In genomic region chr10:64449603-64450002, GRCh38 we compare ENCODE assay signal across 24 cellular contexts.
"Had no signal": no experiment of that assay in that cellular context is flagged by ENCODE, and none has a peak within 500 bp of the region (broad histone marks: within the 10 kb centered on the region; RNA-seq: fewer than 3 reads in every experiment).

No MANE protein-coding gene starts in this region.

- H3K4me1 ChIP-seq: colonic mucosa, esophagus muscularis mucosa, esophagus squamous epithelium, foreskin keratinocyte, gastrocnemius medialis, gastroesophageal sphincter, heart left ventricle, heart right ventricle had no signal

- H3K27ac ChIP-seq: colonic mucosa, coronary artery, dorsolateral prefrontal cortex, epithelial cell of prostate, esophagus muscularis mucosa, esophagus squamous epithelium, foreskin keratinocyte, gastrocnemius medialis, gastroesophageal sphincter, heart left ventricle, heart right ventricle had no signal

- H3K4me3 ChIP-seq: colonic mucosa, coronary artery, dorsolateral prefrontal cortex, esophagus muscularis mucosa, esophagus squamous epithelium, gastrocnemius medialis, gastroesophageal sphincter, heart left ventricle, heart right ventricle had no signal

- H3K9me3 ChIP-seq: colonic mucosa, esophagus muscularis mucosa, gastrocnemius medialis, gastroesophageal sphincter had no signal

- H3K36me3 ChIP-seq: colonic mucosa, esophagus muscularis mucosa, esophagus squamous epithelium, gastrocnemius medialis, gastroesophageal sphincter, heart left ventricle, heart right ventricle had no signal

- DNase-seq: colonic mucosa; cortex of kidney; dermis blood vessel endothelial cell; dorsolateral prefrontal cortex; effector CD4-positive, alpha-beta T cell; effector CD8-positive, alpha-beta T cell; effector memory CD4-positive, alpha-beta T cell; effector memory CD8-positive, alpha-beta T cell; endodermal cell; erythroblast; esophagus squamous epithelium; foreskin fibroblast; foreskin keratinocyte; foreskin melanocyte; gastrocnemius medialis; glutamatergic neuron; head of caudate nucleus; heart left ventricle; heart right ventricle had no signal

- ATAC-seq: effector memory CD8-positive, alpha-beta T cell; esophagus mucosa; foreskin keratinocyte; gastrocnemius medialis; gastroesophageal sphincter; heart left ventricle; heart right ventricle had no signal

- H3K27me3 ChIP-seq: colonic mucosa, dorsolateral prefrontal cortex, esophagus muscularis mucosa, esophagus squamous epithelium, foreskin keratinocyte, gastrocnemius medialis, gastroesophageal sphincter, heart left ventricle, heart right ventricle had no signal
